ENCODE assay signal across 1 cellular context in the genomic region with DNA sequence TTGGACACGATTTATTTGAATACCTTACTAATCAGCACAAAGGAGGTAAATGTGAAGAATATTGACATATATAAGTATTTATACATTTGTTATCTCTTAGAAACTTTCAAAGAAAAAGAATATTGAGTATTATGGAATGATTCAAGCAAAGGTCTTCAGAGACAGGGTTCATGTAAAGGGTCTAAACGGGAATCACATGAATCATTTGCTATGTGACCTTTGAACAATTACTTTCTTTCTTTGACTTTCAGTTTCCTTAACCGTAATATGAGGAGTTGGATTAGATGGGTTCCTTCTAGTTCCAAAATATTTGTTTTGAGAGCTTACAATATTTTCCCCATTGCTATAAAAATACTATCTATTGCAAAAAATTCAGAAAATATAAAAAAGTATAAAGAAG.
TF ChIP-seq lines count a peak whose summit lies in the region.

No MANE protein-coding gene starts in this region.

TF ChIP-seq in endothelial cell of umbilical vein, 7 proteins besides CTCF, POLR2A, EP300 and RAD21 (continued from another document):
- TF ChIP-seq, protein P1, sequence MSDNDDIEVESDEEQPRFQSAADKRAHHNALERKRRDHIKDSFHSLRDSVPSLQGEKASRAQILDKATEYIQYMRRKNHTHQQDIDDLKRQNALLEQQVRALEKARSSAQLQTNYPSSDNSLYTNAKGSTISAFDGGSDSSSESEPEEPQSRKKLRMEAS (IDR thresholded peaks at IDR 0.05; ENCODE audit: insufficient read depth, insufficient read length): no peak
- TF ChIP-seq JUN (IDR thresholded peaks at IDR 0.05; ENCODE audit: borderline replicate concordance, insufficient read depth, insufficient read length, low read depth) (no peak), EZH2 (IDR thresholded peaks at IDR 0.05; ENCODE audit: borderline replicate concordance, low read depth, low read length, severe bottlenecking) (no peak)
